ENCODE assay signal across 11 cellular contexts in the genomic region with DNA sequence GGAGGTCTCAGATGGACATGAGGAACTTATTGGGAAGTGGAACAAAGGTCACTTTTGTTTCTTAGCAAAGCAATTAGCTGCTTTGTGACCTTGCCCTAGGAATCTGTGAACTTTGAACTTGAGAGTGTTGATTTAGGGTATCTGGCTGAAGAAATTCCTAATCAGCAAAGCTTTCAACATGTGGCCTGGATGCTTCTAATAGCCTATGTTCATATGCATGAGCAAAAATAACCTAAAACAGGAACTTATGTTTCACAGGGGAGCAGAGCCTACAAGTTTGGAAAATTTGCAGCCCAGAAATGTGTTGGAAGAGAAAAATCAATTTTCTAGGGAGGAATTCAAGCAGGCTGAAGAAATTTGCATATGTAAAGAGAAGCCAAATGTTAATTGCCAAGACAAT.
"Had no signal": no experiment of that assay in that cellular context is flagged by ENCODE, and none has a peak within 500 bp of the region (broad histone marks: within the 10 kb centered on the region; RNA-seq: fewer than 3 reads in every experiment).

No MANE protein-coding gene starts in this region.

- H3K4me1 ChIP-seq: HAP-1 had no signal

- ATAC-seq: GM23338, HCT116 had no signal

- H3K36me3 ChIP-seq: HAP-1 had no signal

- H3K4me3 ChIP-seq: GM23248, GM23338, HAP-1 had no signal

- H2AFZ ChIP-seq: GM23248, GM23338 had no signal

- H3K27ac ChIP-seq: GM23248 had no signal

- DNase-seq: GM23248, GOT3, H7, H9, HCEC 1CT, HFFc6 had no signal

- H3K4me2 ChIP-seq: GM23338 had no signal

- FAIRE-seq: H1, H54 had no signal

- H3K9ac ChIP-seq: GM23248 had no signal
